In the genomic region with DNA sequence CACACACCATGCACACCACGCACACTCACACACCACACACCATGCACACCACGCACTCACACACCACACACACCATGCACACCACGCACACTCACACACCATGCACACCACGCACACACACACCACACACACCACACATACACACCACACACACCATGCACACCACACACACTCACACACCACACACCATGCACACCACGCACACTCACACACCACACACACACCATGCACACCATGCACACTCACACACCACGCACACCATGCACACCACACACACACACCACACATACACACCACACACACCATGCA, we compare ENCODE assay signal across 2 cellular contexts. TPM values are rescaled to one million over a fixed set of nuclear protein-coding genes. Genes with fewer than 3 reads are reported as not detected.
"Had no signal": no experiment of that assay in that cellular context is flagged by ENCODE, and none has a peak within 500 bp of the region (broad histone marks: within the 10 kb centered on the region; RNA-seq: fewer than 3 reads in every experiment).

No MANE protein-coding gene starts in this region.

RNA-seq across cellular contexts. Expression of gene PNMA6E, which starts 11.7 kb away (rescaled TPM):
- total RNA-seq: G401, GM12878 had no signal
- polyA plus RNA-seq: GM12878 had no signal

RNA-seq across cellular contexts. Expression of gene ZFP92, which starts 21.9 kb away (rescaled TPM):
- total RNA-seq: G401 had no signal

RNA-seq across cellular contexts. Expression of gene TREX2, which starts 56.4 kb away (rescaled TPM):
- total RNA-seq: G401 had no signal
